In the genomic region with DNA sequence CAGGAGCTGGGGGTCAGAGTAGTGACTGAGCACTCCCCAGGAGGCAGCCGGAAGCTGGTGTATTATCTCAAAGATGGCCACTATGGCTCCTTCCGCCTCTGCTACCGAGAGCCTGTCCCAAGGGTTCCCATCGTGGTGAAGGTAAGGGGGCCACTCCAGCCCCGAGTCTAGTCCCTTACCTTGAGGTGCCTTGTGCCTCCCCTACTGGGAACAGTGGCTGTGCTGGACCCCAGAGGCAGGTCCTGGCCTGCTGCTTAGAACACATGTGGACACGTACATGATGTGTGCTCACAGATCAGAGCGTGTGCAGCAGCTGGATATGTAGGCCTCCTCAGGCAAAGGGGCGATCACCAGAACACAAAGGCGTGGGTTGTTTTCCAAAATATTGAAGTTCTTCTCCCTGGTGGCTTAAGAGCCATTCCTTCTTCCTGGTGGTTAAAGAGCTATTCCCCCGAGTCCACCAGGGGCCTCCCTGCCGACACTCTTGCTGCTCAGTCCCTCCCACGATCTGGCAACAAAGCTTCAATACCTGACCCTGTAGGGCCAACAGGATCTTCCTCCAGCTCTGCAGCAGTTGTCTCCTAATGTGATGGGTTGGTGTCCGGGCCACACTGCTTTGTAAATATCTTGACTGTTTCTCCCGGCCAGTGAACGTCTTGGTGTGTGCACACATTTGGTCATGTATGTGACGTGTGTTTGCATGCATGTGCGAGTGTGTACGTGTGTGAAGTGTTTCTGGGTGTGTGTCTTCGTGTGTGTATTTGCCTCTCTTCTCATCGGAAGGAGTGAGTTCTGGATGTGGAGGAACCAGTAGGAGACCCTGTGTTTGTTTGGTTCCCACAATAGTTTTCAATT, we compare ENCODE assay signal across 1 cellular context.
TF ChIP-seq lines count a peak whose summit lies in the region.

No MANE protein-coding gene starts in this region.

TF ChIP-seq in WTC11, 78 proteins besides CTCF, POLR2A, EP300 and RAD21 (continued from another document):
- TF ChIP-seq, protein P1, sequence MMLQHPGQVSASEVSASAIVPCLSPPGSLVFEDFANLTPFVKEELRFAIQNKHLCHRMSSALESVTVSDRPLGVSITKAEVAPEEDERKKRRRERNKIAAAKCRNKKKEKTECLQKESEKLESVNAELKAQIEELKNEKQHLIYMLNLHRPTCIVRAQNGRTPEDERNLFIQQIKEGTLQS (CRISPR knock-in tag; conservative IDR thresholded peaks at IDR 0.05): no peak
- TF ChIP-seq ESRRA (CRISPR knock-in tag; IDR thresholded peaks at IDR 0.05; ENCODE audit: borderline replicate concordance) (no peak), IRF2 (CRISPR knock-in tag; IDR thresholded peaks at IDR 0.05; ENCODE audit: borderline replicate concordance, low read depth) (no peak), NR1H2 (CRISPR knock-in tag; IDR thresholded peaks at IDR 0.05) (no peak), JUN (CRISPR knock-in tag; IDR thresholded peaks at IDR 0.05) (no peak), GABPB1 (CRISPR knock-in tag; IDR thresholded peaks at IDR 0.05) (no peak)
- TF ChIP-seq, protein P2, sequence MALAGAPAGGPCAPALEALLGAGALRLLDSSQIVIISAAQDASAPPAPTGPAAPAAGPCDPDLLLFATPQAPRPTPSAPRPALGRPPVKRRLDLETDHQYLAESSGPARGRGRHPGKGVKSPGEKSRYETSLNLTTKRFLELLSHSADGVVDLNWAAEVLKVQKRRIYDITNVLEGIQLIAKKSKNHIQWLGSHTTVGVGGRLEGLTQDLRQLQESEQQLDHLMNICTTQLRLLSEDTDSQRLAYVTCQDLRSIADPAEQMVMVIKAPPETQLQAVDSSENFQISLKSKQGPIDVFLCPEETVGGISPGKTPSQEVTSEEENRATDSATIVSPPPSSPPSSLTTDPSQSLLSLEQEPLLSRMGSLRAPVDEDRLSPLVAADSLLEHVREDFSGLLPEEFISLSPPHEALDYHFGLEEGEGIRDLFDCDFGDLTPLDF (CRISPR knock-in tag; IDR thresholded peaks at IDR 0.05): no peak
- TF ChIP-seq, protein P3, sequence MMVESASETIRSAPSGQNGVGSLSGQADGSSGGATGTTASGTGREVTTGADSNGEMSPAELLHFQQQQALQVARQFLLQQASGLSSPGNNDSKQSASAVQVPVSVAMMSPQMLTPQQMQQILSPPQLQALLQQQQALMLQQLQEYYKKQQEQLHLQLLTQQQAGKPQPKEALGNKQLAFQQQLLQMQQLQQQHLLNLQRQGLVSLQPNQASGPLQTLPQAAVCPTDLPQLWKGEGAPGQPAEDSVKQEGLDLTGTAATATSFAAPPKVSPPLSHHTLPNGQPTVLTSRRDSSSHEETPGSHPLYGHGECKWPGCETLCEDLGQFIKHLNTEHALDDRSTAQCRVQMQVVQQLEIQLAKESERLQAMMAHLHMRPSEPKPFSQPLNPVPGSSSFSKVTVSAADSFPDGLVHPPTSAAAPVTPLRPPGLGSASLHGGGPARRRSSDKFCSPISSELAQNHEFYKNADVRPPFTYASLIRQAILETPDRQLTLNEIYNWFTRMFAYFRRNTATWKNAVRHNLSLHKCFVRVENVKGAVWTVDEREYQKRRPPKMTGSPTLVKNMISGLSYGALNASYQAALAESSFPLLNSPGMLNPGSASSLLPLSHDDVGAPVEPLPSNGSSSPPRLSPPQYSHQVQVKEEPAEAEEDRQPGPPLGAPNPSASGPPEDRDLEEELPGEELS (CRISPR knock-in tag; IDR thresholded peaks at IDR 0.05): no peak
- TF ChIP-seq, protein P4, sequence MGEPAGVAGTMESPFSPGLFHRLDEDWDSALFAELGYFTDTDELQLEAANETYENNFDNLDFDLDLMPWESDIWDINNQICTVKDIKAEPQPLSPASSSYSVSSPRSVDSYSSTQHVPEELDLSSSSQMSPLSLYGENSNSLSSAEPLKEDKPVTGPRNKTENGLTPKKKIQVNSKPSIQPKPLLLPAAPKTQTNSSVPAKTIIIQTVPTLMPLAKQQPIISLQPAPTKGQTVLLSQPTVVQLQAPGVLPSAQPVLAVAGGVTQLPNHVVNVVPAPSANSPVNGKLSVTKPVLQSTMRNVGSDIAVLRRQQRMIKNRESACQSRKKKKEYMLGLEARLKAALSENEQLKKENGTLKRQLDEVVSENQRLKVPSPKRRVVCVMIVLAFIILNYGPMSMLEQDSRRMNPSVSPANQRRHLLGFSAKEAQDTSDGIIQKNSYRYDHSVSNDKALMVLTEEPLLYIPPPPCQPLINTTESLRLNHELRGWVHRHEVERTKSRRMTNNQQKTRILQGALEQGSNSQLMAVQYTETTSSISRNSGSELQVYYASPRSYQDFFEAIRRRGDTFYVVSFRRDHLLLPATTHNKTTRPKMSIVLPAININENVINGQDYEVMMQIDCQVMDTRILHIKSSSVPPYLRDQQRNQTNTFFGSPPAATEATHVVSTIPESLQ (CRISPR knock-in tag; IDR thresholded peaks at IDR 0.05): no peak
